In genomic region chr15:90004252-90004651, GRCh38 we compare ENCODE assay signal across 9 cellular contexts. TPM values are rescaled to one million over a fixed set of nuclear protein-coding genes. Genes with fewer than 3 reads are reported as not detected.
DNase-seq lines count a peak whose midpoint lies in the region; ATAC-seq, FAIRE-seq and TF ChIP-seq lines count a peak whose summit lies in the region.
"Had no signal": no experiment of that assay in that cellular context is flagged by ENCODE, and none has a peak within 500 bp of the region (broad histone marks: within the 10 kb centered on the region; RNA-seq: fewer than 3 reads in every experiment).

No MANE protein-coding gene starts in this region.

- H3K27me3 Mint-ChIP-seq in endothelial cell (ENCODE audit: unreplicated experiment), result peaks cover 16% of the 10 kb centered on the region
- peaks cover 0 to 2% (median 0%) of the 10 kb centered on the region in 5 donors for H3K27me3 Mint-ChIP-seq in naive thymus-derived CD8-positive, alpha-beta T cell

- H3K36me3 Mint-ChIP-seq in endothelial cell (ENCODE audit: low read depth, unreplicated experiment), result peaks cover 11% of the 10 kb centered on the region
- H3K36me3 Mint-ChIP-seq in naive thymus-derived CD8-positive, alpha-beta T cell, result peaks cover 0 to 5% (median 0%) of the 10 kb centered on the region in 3 donors

- peaks cover 62% of the 10 kb centered on the region for H3K4me1 Mint-ChIP-seq in endothelial cell (ENCODE audit: unreplicated experiment)
- H3K4me1 Mint-ChIP-seq in naive thymus-derived CD8-positive, alpha-beta T cell, result peaks cover 26 to 68% (median 64%) of the 10 kb centered on the region in 4 donors

- H3K27ac Mint-ChIP-seq in endothelial cell (ENCODE audit: unreplicated experiment), result peak overlapping the region; percentile 25
- H3K27ac Mint-ChIP-seq in naive thymus-derived CD8-positive, alpha-beta T cell, result peak overlapping the region in 8 of 10 donors; percentile 1 to 97 (median 52)

- no peak for ATAC-seq in naive thymus-derived CD8-positive, alpha-beta T cell
- ATAC-seq in HG02763 (IDR thresholded peaks at IDR 0.05; ENCODE audit: unreplicated experiment) (no peak), HG03108 (IDR thresholded peaks at IDR 0.05; ENCODE audit: unreplicated experiment) (no peak)

- peak overlapping the region; percentile 97 for H3K4me3 Mint-ChIP-seq in endothelial cell (ENCODE audit: unreplicated experiment)
- peak overlapping the region in 4 of 10 donors; percentile 11 to 87 (median 70) for H3K4me3 Mint-ChIP-seq in naive thymus-derived CD8-positive, alpha-beta T cell

- POLR2A ChIA-PET in naive thymus-derived CD8-positive, alpha-beta T cell (lab: Charles Lee), result no interaction called here

- no peak for FAIRE-seq in GM19239 (lab: Jason Lieb, UNC)

- DNase-seq in AG08396 (ENCODE audit: low spot score), result peak; percentile 22
- DNase-seq in MV-4-11 (lab: John Stamatoyannopoulos, UW), result peak; percentile 34
- DNase-seq in endothelial cell (ENCODE audit: low spot score), result no peak
- no peak for DNase-seq in naive thymus-derived CD8-positive, alpha-beta T cell
- DNase-seq in GM19239 (ENCODE audit: insufficient read length, low spot score), result no peak
- DNase-seq in NCI-H2029 treated with DMSO at 0.1 percent for 48 hours (lab: John Stamatoyannopoulos, UW), result no peak
- DNase-seq: posterior cingulate gyrus had no signal

- peaks cover 4% of the 10 kb centered on the region for H3K9me3 Mint-ChIP-seq in endothelial cell (ENCODE audit: unreplicated experiment)
- H3K9me3 Mint-ChIP-seq in naive thymus-derived CD8-positive, alpha-beta T cell, result no peaks in the 10 kb centered on the region

- TF ChIP-seq CTCF in endothelial cell (IDR thresholded peaks at IDR 0.05; ENCODE audit: unreplicated experiment), result no peak

RNA-seq across cellular contexts. Expression of gene ZNF710, which starts 3.1 kb away (rescaled TPM):
- 129 TPM for total RNA-seq in endothelial cell (ENCODE audit: unreplicated experiment)
- 10 to 100 TPM; 13.8 to 14.5 TPM for total RNA-seq in naive thymus-derived CD8-positive, alpha-beta T cell
- polyA plus RNA-seq in naive thymus-derived CD8-positive, alpha-beta T cell, result 1 to 10 TPM in 1 of 3 donors, under 1 TPM in 2; 0.23 to 1.8 (median 0.47) TPM

Comparison
In these comparisons a context has a peak if more than half of its experiments do, and no peak if none do; other contexts are left out.
1. DNase-seq: peak in AG08396 (single experiment) and MV-4-11 (single experiment); none in endothelial cell (single experiment), naive thymus-derived CD8-positive, alpha-beta T cell (0 of 10), GM19239 (single experiment) and NCI-H2029 treated with DMSO at 0.1 percent for 48 hours (single experiment).